Comparison of ENCODE assay signal across 11 cellular contexts in genomic region chr11:35682230-35683195, GRCh38. TPM values are rescaled to one million over a fixed set of nuclear protein-coding genes. Genes with fewer than 3 reads are reported as not detected.
DNase-seq lines count a peak whose midpoint lies in the region; ATAC-seq, FAIRE-seq and TF ChIP-seq lines count a peak whose summit lies in the region.
"Had no signal": no experiment of that assay in that cellular context is flagged by ENCODE, and none has a peak within 500 bp of the region (broad histone marks: within the 10 kb centered on the region; RNA-seq: fewer than 3 reads in every experiment).

No MANE protein-coding gene starts in this region.

- H3K4me2 ChIP-seq in H1 (ENCODE audit: insufficient read depth in 1 of 2, low read depth in 2 of 2, low read length in 2 of 2): 0 out of 4 replicates have a peak overlapping the region, but pooled peaks of 1 of the 2 experiments have one; percentile 23
- H3K4me2 ChIP-seq: KMS-11 had no signal

- H4K5ac ChIP-seq in H1 (ENCODE audit: insufficient read length, low read depth, low read length): no peak overlapping the region

- no peak overlapping the region for H4K91ac ChIP-seq in H1 (replicated peaks; ENCODE audit: insufficient read length, low read length)

- no peak overlapping the region for H2BK120ac ChIP-seq in H1 (replicated peaks; ENCODE audit: low read depth, low read length)

- H3K23me2 ChIP-seq in H1 (ENCODE audit: low read depth, low read length): no peaks in the 10 kb centered on the region

- no peak overlapping the region for H2BK20ac ChIP-seq in H1 (ENCODE audit: low read length)

- H3K27ac ChIP-seq in H1 (ENCODE audit: low read depth, low read length) (no peak overlapping the region), kidney (ENCODE audit: low read depth in 2 of 2, low read length in 2 of 2) (peak overlapping the region in 1 of 2 donors; percentile 28)
- H3K27ac ChIP-seq: KMS-11 had no signal

- 76% methylated on average over 9 of the region's 9 CpGs; no CpG with 5 or more reads in 1 of the 2 experiments for WGBS in H1 (ENCODE audit: extremely low coverage in 1 of 2, insufficient coverage in 1 of 2, insufficient read length in 1 of 2, insufficient replicate concordance in 2 of 2, low coverage in 1 of 2, low lambda C conversion rate in 2 of 2, missing lambda C conversion rate in 1 of 2), 2 experiments
- WGBS in lower leg skin, 2 donors: 44 to 49% methylated on average over 9 of the region's 9 CpGs

- H3K18ac ChIP-seq in H1 (ENCODE audit: extremely low read depth, low read length): no peak overlapping the region

- ATAC-seq in HG03342 (IDR thresholded peaks at IDR 0.05; ENCODE audit: unreplicated experiment): no peak

- no peak overlapping the region for H3K56ac ChIP-seq in H1 (replicated peaks; ENCODE audit: insufficient read length, low read depth, low read length)

- H2BK5ac ChIP-seq in H1 (ENCODE audit: low read depth, low read length): no peak overlapping the region

- H2BK15ac ChIP-seq in H1 (ENCODE audit: low read length): no peak overlapping the region

- peaks cover 0 to 4% (median 0%) of the 10 kb centered on the region in 4 experiments; a peak in 1 of 7 replicates for H3K4me1 ChIP-seq in H1 (replicated peaks in 1 of 4; ENCODE audit: control insufficient read depth in 3 of 4, insufficient read depth in 4 of 4, low read length in 3 of 4)
- H3K4me1 ChIP-seq in neuron (ENCODE audit: insufficient read depth, low read length): peaks cover 16% of the 10 kb centered on the region
- peaks cover 11 to 12% of the 10 kb centered on the region in 2 donors for H3K4me1 ChIP-seq in kidney (ENCODE audit: control insufficient read depth in 1 of 2, insufficient read depth in 1 of 2, low read depth in 1 of 2, low read length in 2 of 2)

- H3K14ac ChIP-seq in H1 (ENCODE audit: insufficient read length): no peak overlapping the region

- H3K27me3 ChIP-seq in H1 (replicated peaks in 1 of 4; ENCODE audit: control insufficient read depth in 3 of 4, extremely low read depth in 1 of 4, insufficient read depth in 3 of 4, low read length in 3 of 4) (no peaks in the 10 kb centered on the region), neuron (ENCODE audit: insufficient read depth, low read length) (no peaks in the 10 kb centered on the region)

- peaks cover 0 to 21% of the 10 kb centered on the region in 2 experiments; a peak in 2 of 4 replicates for H3K79me2 ChIP-seq in H1 (ENCODE audit: control insufficient read depth in 1 of 2, insufficient read depth in 2 of 2, low read length in 2 of 2)

- TF ChIP-seq CTCF in H1 (IDR thresholded peaks at IDR 0.05; ENCODE audit: control extremely low read depth in 1 of 3, insufficient read depth in 1 of 3, low read depth in 1 of 3, low read length in 3 of 3) (no peak), kidney (IDR thresholded peaks at IDR 0.05; ENCODE audit: borderline replicate concordance, extremely low read depth, insufficient read depth) (no peak), lower leg skin (IDR thresholded peaks at IDR 0.05) (no peak)

- intact Hi-C loops in kidney (cut with DNase I): no loop called here
- intact Hi-C loops in lower leg skin (cut with DNase I; ENCODE audit: low total_unique reads): no loop called here

- TF ChIP-seq EP300 in H1 (IDR thresholded peaks at IDR 0.05; ENCODE audit: borderline replicate concordance in 1 of 2, low read depth in 2 of 2, low read length in 2 of 2): no peak

- H3K4me3 ChIP-seq in H1 (ENCODE audit: extremely low read depth in 1 of 4, insufficient read depth in 2 of 4, low read depth in 3 of 4, low read length in 4 of 4) (no peak overlapping the region), neuron (ENCODE audit: low read length) (peak overlapping the region; percentile 46), kidney (ENCODE audit: low read length in 2 of 2) (peak overlapping the region in 1 of 2 donors; percentile 26), lower leg skin (ENCODE audit: low read depth, poor library complexity, severe bottlenecking) (no peak overlapping the region)

- DNase-seq in EH (ENCODE audit: low read depth) (peak; percentile 30), NCI-H2227 treated with DMSO at 0.1 percent for 48 hours (lab: John Stamatoyannopoulos, UW) (peak; percentile 85), H1 (ENCODE audit: low read depth in 1 of 2, low spot score in 2 of 2) (no peak), kidney (no peak), lower leg skin (ENCODE audit: low spot score in 2 of 2) (no peak), NOMO-1 treated with DMSO at 0.1 percent for 48 hours (lab: John Stamatoyannopoulos, UW; ENCODE audit: unreplicated experiment) (no peak)
- DNase-seq: activated naive CD8-positive, alpha-beta T cell treated with anti-CD3 and anti-CD28 coated beads for 36 hours had no signal

- no peak for TF ChIP-seq RAD21 in H1 (IDR thresholded peaks at IDR 0.05 in 1 of 2, conservative IDR thresholded peaks at IDR 0.05 in 1 of 2; ENCODE audit: low read depth in 2 of 2, low read length in 2 of 2)

- no peak for TF ChIP-seq POLR2A in H1 (IDR thresholded peaks at IDR 0.05; ENCODE audit: control extremely low read depth in 1 of 2, low read depth in 2 of 2, low read length in 2 of 2)
- no peak for TF ChIP-seq POLR2A in lower leg skin (IDR thresholded peaks at IDR 0.05)

- 0 out of 7 replicates have a peak overlapping the region, but pooled peaks of 1 of the 4 experiments have one; percentile 15 for H3K9ac ChIP-seq in H1 (replicated peaks in 1 of 4; ENCODE audit: extremely low read depth in 1 of 4, low read depth in 3 of 4, low read length in 3 of 4)
- no peak overlapping the region for H3K9ac ChIP-seq in kidney (ENCODE audit: low read length in 2 of 2)
- H3K9ac ChIP-seq: KMS-11 had no signal

- FAIRE-seq in H1 (lab: Jason Lieb, UNC) (no peak), kidney (lab: Jason Lieb, UNC) (no peak)
- FAIRE-seq: GM12891 had no signal

- no peak overlapping the region; the same call in 1 of the 2 replicates for H4K8ac ChIP-seq in H1 (ENCODE audit: extremely low read depth, insufficient read depth, low read length)

- peaks cover 0 to 2% of the 10 kb centered on the region in 2 experiments for H4K20me1 ChIP-seq in H1 (replicated peaks in 1 of 2; ENCODE audit: control insufficient read depth in 1 of 2, insufficient read depth in 2 of 2, low read length in 2 of 2)

- CTCF ChIA-PET in H1 (lab: Charles Lee; ENCODE audit: partially characterized antibody): interaction anchor here (0.5 to 1.7 kb wide), 2 partner anchors 28 to 468 kb away, joined by 3 read pairs; no protein-coding TSS in a partner anchor

- no peak overlapping the region for H2BK12ac ChIP-seq in H1 (ENCODE audit: low read depth, low read length)

- H2AK5ac ChIP-seq in H1 (ENCODE audit: low read depth, low read length): no peak overlapping the region

- POLR2A ChIA-PET in H1 (lab: Charles Lee; ENCODE audit: partially characterized antibody): interaction anchor here (1.5 kb wide), 1 partner anchor 19 kb away, joined by 4 read pairs; no protein-coding TSS in a partner anchor

- no peaks in the 10 kb centered on the region for H3K9me3 ChIP-seq in H1 (ENCODE audit: insufficient read depth in 2 of 2, low read depth in 1 of 2, low read length in 1 of 2)
- H3K9me3 ChIP-seq in neuron (ENCODE audit: low read length): no peaks in the 10 kb centered on the region
- H3K9me3 ChIP-seq in kidney (ENCODE audit: control insufficient read depth in 1 of 2, low read length in 2 of 2): no peaks in the 10 kb centered on the region

- no peak overlapping the region for H3K4ac ChIP-seq in H1 (replicated peaks; ENCODE audit: insufficient read length, low read depth, low read length)

- H2AFZ ChIP-seq in H1 (ENCODE audit: low read length) (no peak overlapping the region), neuron (ENCODE audit: low read depth, low read length) (peak overlapping the region; percentile 0)

- no peak overlapping the region for H3K23ac ChIP-seq in H1 (ENCODE audit: insufficient read length)

- no peaks in the 10 kb centered on the region; a peak in 2 of 8 replicates for H3K36me3 ChIP-seq in H1 (ENCODE audit: control insufficient read depth in 2 of 4, insufficient read depth in 4 of 4, low read length in 3 of 4)
- H3K36me3 ChIP-seq in neuron (ENCODE audit: insufficient read depth, low read length): peaks cover 15% of the 10 kb centered on the region
- H3K36me3 ChIP-seq in kidney (ENCODE audit: control insufficient read depth in 1 of 2, insufficient read depth in 2 of 2, low read length in 2 of 2): peaks cover 0 to 10% of the 10 kb centered on the region in 2 donors

- 0 out of 2 replicates have a peak, but pooled peaks cover 2% of the 10 kb centered on the region for H3K79me1 ChIP-seq in H1 (ENCODE audit: low read depth, low read length)

TF ChIP-seq in H1, 55 proteins besides CTCF, POLR2A, EP300 and RAD21:
- TF ChIP-seq RFX5 (IDR thresholded peaks at IDR 0.05; ENCODE audit: borderline replicate concordance, low read depth, low read length) (0 out of 2 replicates have a peak, but pooled peaks have one; percentile 20), BCL11A (IDR thresholded peaks at IDR 0.05; ENCODE audit: low read depth in 2 of 2, low read length in 2 of 2) (no peak), TAF7 (optimal IDR thresholded peaks at IDR 0.05; ENCODE audit: borderline replicate concordance, low read depth, low read length) (no peak)

RNA-seq across cellular contexts. Expression of gene TRIM44, which starts 19.9 kb away (rescaled TPM):
- 34.4 and 34.7 TPM in 2 replicates for total RNA-seq in H1 (2021; fragmentation: NEBNext Ultra II Directional; extraction: Animal tissue kit (Norgen Biotek cat#: 25700))
- polyA plus RNA-seq in H1 (2011; rRNA removed) (13.9 and 14.1 TPM in 2 replicates), kidney (ENCODE audit: insufficient read depth, low read depth, low replicate concordance) (14.5 TPM)
- polyA plus RNA-seq in H1 (2011; cell fraction: cytosol; rRNA removed): 29.6 TPM
- 35.9 TPM for polyA plus RNA-seq in H1 (2011; cell fraction: nucleus; rRNA removed)
- 20.4 to 29.5 TPM (median 24.0 TPM) in 4 replicates for polyA plus RNA-seq in H1 (2012, experiment 1 of 2)
- 1.2 TPM for polyA plus RNA-seq in H1 (2012, experiment 2 of 2)
- polyA plus RNA-seq in H1 (2013, experiment 1 of 2): 13.5 TPM
- 13.6 TPM for polyA plus RNA-seq in H1 (2013, experiment 2 of 2)
- polyA minus RNA-seq in H1 (2011; rRNA and poly(A)+ RNA removed): 42.9 and 90.1 TPM in 2 replicates
- 18.3 TPM for polyA minus RNA-seq in H1 (2011; cell fraction: cytosol; rRNA and poly(A)+ RNA removed)
- 20.7 TPM for polyA minus RNA-seq in H1 (2011; cell fraction: nucleus; rRNA and poly(A)+ RNA removed)
- total RNA-seq in kidney (88.9 TPM), lower leg skin (10 to 100 TPM in 3 of 4 donors, 1 to 10 TPM in 1; 9.6 to 29.3 (median 23.8) TPM)

Comparison
In these comparisons a context has a peak if more than half of its experiments do, and no peak if none do; other contexts are left out.
1. DNase-seq: peak in EH (single experiment) and NCI-H2227 treated with DMSO at 0.1 percent for 48 hours (single experiment); none in H1 (0 of 2), kidney (single experiment), lower leg skin (0 of 2) and NOMO-1 treated with DMSO at 0.1 percent for 48 hours (single experiment).